Comparison of ENCODE assay signal across 22 cellular contexts in genomic region chr5:98111686-98112085, GRCh38.
DNase-seq lines count a peak whose midpoint lies in the region; ATAC-seq and TF ChIP-seq lines count a peak whose summit lies in the region.
"Had no signal": no experiment of that assay in that cellular context is flagged by ENCODE, and none has a peak within 500 bp of the region (broad histone marks: within the 10 kb centered on the region; RNA-seq: fewer than 3 reads in every experiment).

No MANE protein-coding gene starts in this region.

- H3K9me3 Mint-ChIP-seq in endodermal cell: peaks cover 31% of the 10 kb centered on the region
- H3K9me3 Mint-ChIP-seq: activated naive CD4-positive, alpha-beta T cell treated with anti-CD3 and anti-CD28 coated beads, Interleukin-2, amount 50 U/mL, for 24 hours had no signal

- H3K27ac Mint-ChIP-seq in endodermal cell: no peak overlapping the region
- H3K27ac Mint-ChIP-seq: activated naive CD4-positive, alpha-beta T cell treated with anti-CD3 and anti-CD28 coated beads, Interleukin-2, amount 50 U/mL, for 24 hours; activated T-cell treated with anti-CD3 and anti-CD28 coated beads, Interleukin-2, amount 50 U/mL, for 72 hours; CD4-positive, alpha-beta memory T cell; nephron; stimulated activated naive B cell treated with anti-CD40 and anti-IgM and Interleukin-4, amounts not matched to agents 10 μg/mL and 1 μg/mL and 100 μg/mL, for 72 hours had no signal

- no peak overlapping the region for H4K8ac ChIP-seq in mesendoderm (ENCODE audit: low read depth, low read length)

- H3K9ac ChIP-seq in endodermal cell (ENCODE audit: extremely low read depth, low read length, poor library complexity, severe bottlenecking): no peak overlapping the region
- H3K9ac ChIP-seq in mesendoderm (ENCODE audit: low read length): no peak overlapping the region

- H3K27ac ChIP-seq in endodermal cell (ENCODE audit: low read depth, low read length) (no peak overlapping the region), mesendoderm (ENCODE audit: low read depth, low read length) (no peak overlapping the region)
- H3K27ac ChIP-seq: coronary artery, testis had no signal

- H3K4me3 Mint-ChIP-seq in endodermal cell: no peak overlapping the region
- H3K4me3 Mint-ChIP-seq: activated naive CD4-positive, alpha-beta T cell treated with anti-CD3 and anti-CD28 coated beads, Interleukin-2, amount 50 U/mL, for 24 hours; activated T-cell treated with anti-CD3 and anti-CD28 coated beads, Interleukin-2, amount 50 U/mL, for 72 hours; CD4-positive, alpha-beta memory T cell; nephron; stimulated activated naive B cell treated with anti-CD40 and anti-IgM and Interleukin-4, amounts not matched to agents 10 μg/mL and 1 μg/mL and 100 μg/mL, for 72 hours had no signal

- H3K36me3 ChIP-seq in endodermal cell (ENCODE audit: control insufficient read depth, insufficient read depth, low read length) (peaks cover 11% of the 10 kb centered on the region), mesendoderm (ENCODE audit: control insufficient read depth, insufficient read depth, low read length) (no peaks in the 10 kb centered on the region)

- no peak overlapping the region for H2AK5ac ChIP-seq in mesendoderm (ENCODE audit: low read length)

- H2BK5ac ChIP-seq in mesendoderm (ENCODE audit: low read length): no peak overlapping the region

- no peak overlapping the region for H3K4me3 ChIP-seq in endodermal cell (ENCODE audit: low read length)
- no peak overlapping the region for H3K4me3 ChIP-seq in mesendoderm (ENCODE audit: low read length)
- H3K4me3 ChIP-seq: coronary artery, testis had no signal

- no peaks in the 10 kb centered on the region for H3K4me1 Mint-ChIP-seq in endodermal cell
- H3K4me1 Mint-ChIP-seq: activated naive CD4-positive, alpha-beta T cell treated with anti-CD3 and anti-CD28 coated beads, Interleukin-2, amount 50 U/mL, for 24 hours; CD4-positive, alpha-beta memory T cell; stimulated activated naive B cell treated with anti-CD40 and anti-IgM and Interleukin-4, amounts not matched to agents 10 μg/mL and 1 μg/mL and 100 μg/mL, for 72 hours had no signal

- no peak overlapping the region for H3K4me2 ChIP-seq in mesendoderm (ENCODE audit: low read length)

- H3K23ac ChIP-seq in mesendoderm (ENCODE audit: low read length): no peak overlapping the region

- H3K9me3 ChIP-seq in endodermal cell (ENCODE audit: control insufficient read depth, low read length): peaks cover 12% of the 10 kb centered on the region
- H3K9me3 ChIP-seq: testis had no signal

- DNase-seq in AG08396 (ENCODE audit: low spot score) (peak; percentile 14), NCI-H69 (lab: John Stamatoyannopoulos, UW) (peak; percentile 13), endodermal cell (no peak), mesendoderm (peak; percentile 29), GF-D8 (lab: John Stamatoyannopoulos, UW) (no peak), hypothalamus (lab: John Stamatoyannopoulos, UW) (no peak), DMS53 (lab: John Stamatoyannopoulos, UW) (no peak)
- DNase-seq: activated CD4-positive, alpha-beta T cell treated with anti-CD3 and anti-CD28 coated beads for 1 hour; activated T-cell treated with anti-CD3 and anti-CD28 coated beads, Interleukin-2, amount 50 U/mL, for 72 hours; CD4-positive, alpha-beta memory T cell; foreskin melanocyte; H7; Karpas-422; NCI-H1092 treated with DMSO at 0.1 percent for 48 hours; NCI-H2081 treated with DMSO at 0.1 percent for 48 hours; stimulated activated CD4-positive, alpha-beta T cell treated with anti-CD3 and anti-CD28 coated beads, Interleukin-2, amount 100 ng/mL, for 24 hours; stimulated activated naive B cell treated with anti-CD40 and anti-IgM and Interleukin-4, amounts not matched to agents 10 μg/mL and 1 μg/mL and 100 μg/mL, for 72 hours; testis had no signal

- no peak overlapping the region for H2BK15ac ChIP-seq in mesendoderm (replicated peaks; ENCODE audit: low read depth)

- no peaks in the 10 kb centered on the region for H3K27me3 ChIP-seq in endodermal cell (ENCODE audit: control insufficient read depth, insufficient read depth, low read length, poor library complexity, severe bottlenecking)
- no peaks in the 10 kb centered on the region for H3K27me3 ChIP-seq in mesendoderm (ENCODE audit: insufficient read depth, low read length, poor library complexity)
- H3K27me3 ChIP-seq: testis had no signal

- H3K79me1 ChIP-seq in mesendoderm (ENCODE audit: low read length): no peaks in the 10 kb centered on the region

- H3K4me1 ChIP-seq in endodermal cell (ENCODE audit: control insufficient read depth, insufficient read depth, low read length): no peaks in the 10 kb centered on the region
- H3K4me1 ChIP-seq in mesendoderm (ENCODE audit: control insufficient read depth, low read depth, low read length): no peaks in the 10 kb centered on the region
- H3K4me1 ChIP-seq: testis had no signal

- H2BK120ac ChIP-seq in mesendoderm (ENCODE audit: low read depth, low read length): no peak overlapping the region

- H3K4ac ChIP-seq in mesendoderm (ENCODE audit: low read depth, low read length): no peak overlapping the region

- peaks cover 31% of the 10 kb centered on the region for H3K36me3 Mint-ChIP-seq in endodermal cell (ENCODE audit: low read depth)
- H3K36me3 Mint-ChIP-seq: activated naive CD4-positive, alpha-beta T cell treated with anti-CD3 and anti-CD28 coated beads, Interleukin-2, amount 50 U/mL, for 24 hours; CD4-positive, alpha-beta memory T cell; stimulated activated naive B cell treated with anti-CD40 and anti-IgM and Interleukin-4, amounts not matched to agents 10 μg/mL and 1 μg/mL and 100 μg/mL, for 72 hours had no signal

- H4K5ac ChIP-seq in mesendoderm (ENCODE audit: low read length): no peak overlapping the region

- H3K79me2 ChIP-seq in mesendoderm (ENCODE audit: control insufficient read depth, insufficient read depth, low read length): no peaks in the 10 kb centered on the region

- TF ChIP-seq CTCF in endodermal cell (conservative IDR thresholded peaks at IDR 0.05): peak; percentile 60

- no peak for ATAC-seq in HG03565 (IDR thresholded peaks at IDR 0.05; ENCODE audit: unreplicated experiment)
- ATAC-seq: activated T-cell treated with anti-CD3 and anti-CD28 coated beads, Interleukin-2, amount 50 U/mL, for 72 hours; stimulated activated naive B cell treated with anti-CD40 and anti-IgM and Interleukin-4, amounts not matched to agents 10 μg/mL and 1 μg/mL and 100 μg/mL, for 72 hours had no signal

- H3K27me3 Mint-ChIP-seq in endodermal cell (ENCODE audit: insufficient read depth): no peaks in the 10 kb centered on the region
- H3K27me3 Mint-ChIP-seq: stimulated activated naive B cell treated with anti-CD40 and anti-IgM and Interleukin-4, amounts not matched to agents 10 μg/mL and 1 μg/mL and 100 μg/mL, for 72 hours had no signal

- no peak overlapping the region for H3K18ac ChIP-seq in mesendoderm (ENCODE audit: low read length)

- no peak overlapping the region for H3K56ac ChIP-seq in mesendoderm (ENCODE audit: low read length)

Comparison
In these comparisons a context has a peak if more than half of its experiments do, and no peak if none do; other contexts are left out.
1. DNase-seq: peak in AG08396 (single experiment), NCI-H69 (single experiment) and mesendoderm (single experiment); none in endodermal cell (single experiment), GF-D8 (single experiment), hypothalamus (0 of 51) and DMS53 (single experiment).